ENCODE assay signal across 25 cellular contexts in genomic region chr2:27596627-27597026, GRCh38. TPM values are rescaled to one million over a fixed set of nuclear protein-coding genes. Genes with fewer than 3 reads are reported as not detected.
DNase-seq lines count a peak whose midpoint lies in the region; ATAC-seq and TF ChIP-seq lines count a peak whose summit lies in the region.
"Had no signal": no experiment of that assay in that cellular context is flagged by ENCODE, and none has a peak within 500 bp of the region (broad histone marks: within the 10 kb centered on the region; RNA-seq: fewer than 3 reads in every experiment).

No MANE protein-coding gene starts in this region.

- dilution Hi-C loops in mammary epithelial cell (cut with HindIII; ENCODE audit: low sequenced_read_pairs): loop anchor here (5.0 kb wide), 1 partner anchor 41 kb away; no protein-coding TSS in a partner anchor

- DNase-seq in mammary epithelial cell (peak; percentile 21), MCF 10A (ENCODE audit: unreplicated experiment) (no peak), LNCaP clone FGC (ENCODE audit: low read depth) (peak; percentile 67), endodermal cell (no peak)
- DNase-seq in stimulated activated effector memory CD8-positive, alpha-beta T cell treated with anti-CD3 and anti-CD28 coated beads, Interleukin-12 subunit alpha, Interleukin-12 subunit beta, amount 100 ng/mL, for 72 hours (ENCODE audit: low spot score in 2 of 2): no peak
- DNase-seq: DMS153; erythroblast; gastrocnemius medialis; left colon; mesendoderm; NCI-H1694; NCI-H526; RPMI8226; SK-N-SH; spleen; stimulated activated CD4-positive, alpha-beta T cell treated with anti-CD3 and anti-CD28 coated beads, Interleukin-2, amount 100 ng/mL, for 48 hours had no signal

- H3K4me2 ChIP-seq in mammary epithelial cell (ENCODE audit: insufficient read depth, low read depth, low read length): no peak overlapping the region
- H3K4me2 ChIP-seq: hepatocyte, KMS-11, SK-N-SH had no signal

- H3K27me3 Mint-ChIP-seq in MCF 10A (ENCODE audit: insufficient read depth, unreplicated experiment) (no peaks in the 10 kb centered on the region), endodermal cell (ENCODE audit: insufficient read depth) (no peaks in the 10 kb centered on the region)
- H3K27me3 Mint-ChIP-seq: stimulated activated memory B cell treated with anti-CD40 and anti-IgM and Interleukin-4, amounts not matched to agents 10 μg/mL and 1 μg/mL and 100 μg/mL, for 72 hours had no signal

- no TSS peak for BruUV-seq in mammary epithelial cell (replicated peaks; lab: Mats Ljungman, UMichigan)
- BruUV-seq in MCF 10A (replicated peaks; lab: Mats Ljungman, UMichigan): no TSS peak

- in situ Hi-C loops in mammary epithelial cell (cut with MboI; ENCODE audit: low sequenced_read_pairs in 2 of 2): no loop called here

- no peak overlapping the region for H3K9ac ChIP-seq in mammary epithelial cell (ENCODE audit: insufficient read depth, low read length)
- H3K9ac ChIP-seq in endodermal cell (ENCODE audit: extremely low read depth, low read length, poor library complexity, severe bottlenecking): no peak overlapping the region
- H3K9ac ChIP-seq: KMS-11, SK-N-SH had no signal

- POLR2A ChIA-PET in MCF 10A (lab: Yijun Ruan, JAX): interaction anchor here (0.6 to 1.2 kb wide), 2 partner anchors 7 to 14 kb away, joined by 4 read pairs; partner anchors contain the start of gene ZNF512

- TF ChIP-seq CTCF in mammary epithelial cell (conservative IDR thresholded peaks at IDR 0.05 in 1 of 2, IDR thresholded peaks at IDR 0.05 in 1 of 2; ENCODE audit: extremely low read depth in 1 of 2, insufficient read depth in 1 of 2, low read depth in 1 of 2, low read length in 2 of 2) (no peak), MCF 10A (IDR thresholded peaks at IDR 0.05; ENCODE audit: unreplicated experiment) (no peak), LNCaP clone FGC (IDR thresholded peaks at IDR 0.05; ENCODE audit: control insufficient read depth, extremely low read depth, insufficient read depth) (no peak), endodermal cell (conservative IDR thresholded peaks at IDR 0.05) (no peak)

- H3K4me3 ChIP-seq in mammary epithelial cell (replicated peaks in 1 of 3; ENCODE audit: insufficient read depth in 1 of 3, low read depth in 2 of 3, low read length in 3 of 3) (no peak overlapping the region), LNCaP clone FGC (ENCODE audit: low read depth, low read length) (peak overlapping the region; percentile 40), endodermal cell (ENCODE audit: low read length) (peak overlapping the region; percentile 45)
- H3K4me3 ChIP-seq: gastrocnemius medialis, hepatocyte, spleen, thoracic aorta, vagina had no signal

- H3K9me3 ChIP-seq in mammary epithelial cell (replicated peaks; ENCODE audit: insufficient read depth, low read length) (no peaks in the 10 kb centered on the region), endodermal cell (ENCODE audit: control insufficient read depth, low read length) (peaks cover 53% of the 10 kb centered on the region)
- H3K9me3 ChIP-seq: SK-N-SH had no signal

- no peak for ATAC-seq in stimulated activated effector memory CD8-positive, alpha-beta T cell treated with anti-CD3 and anti-CD28 coated beads, Interleukin-12 subunit alpha, Interleukin-12 subunit beta, amount 100 ng/mL, for 72 hours
- ATAC-seq in HG03460 (IDR thresholded peaks at IDR 0.05; ENCODE audit: unreplicated experiment) (no peak), GM19351 (IDR thresholded peaks at IDR 0.05; ENCODE audit: unreplicated experiment) (no peak), HG02970 (IDR thresholded peaks at IDR 0.05; ENCODE audit: low FRiP score, unreplicated experiment) (no peak)
- ATAC-seq: gastrocnemius medialis; left colon; stimulated activated memory B cell treated with anti-CD40 and anti-IgM and Interleukin-4, amounts not matched to agents 10 μg/mL and 1 μg/mL and 100 μg/mL, for 72 hours had no signal

- H3K27ac ChIP-seq in mammary epithelial cell (ENCODE audit: insufficient read depth, low read depth, low read length) (no peak overlapping the region), endodermal cell (ENCODE audit: low read depth, low read length) (no peak overlapping the region)
- H3K27ac ChIP-seq: gastrocnemius medialis, hepatocyte, KMS-11, spleen, thoracic aorta, vagina had no signal

- H3K27ac Mint-ChIP-seq in MCF 10A (ENCODE audit: low read depth, unreplicated experiment): no peak overlapping the region
- H3K27ac Mint-ChIP-seq in endodermal cell: no peak overlapping the region
- peak overlapping the region; percentile 60 for H3K27ac Mint-ChIP-seq in stimulated activated effector memory CD8-positive, alpha-beta T cell treated with anti-CD3 and anti-CD28 coated beads, Interleukin-12 subunit alpha, Interleukin-12 subunit beta, amount 100 ng/mL, for 72 hours
- H3K27ac Mint-ChIP-seq: stimulated activated memory B cell treated with anti-CD40 and anti-IgM and Interleukin-4, amounts not matched to agents 10 μg/mL and 1 μg/mL and 100 μg/mL, for 72 hours had no signal

- CTCF ChIA-PET in mammary epithelial cell (lab: Charles Lee; ENCODE audit: low non-redundant PET) (no interaction called here), MCF 10A (lab: Yijun Ruan, JAX) (no interaction called here)

- no peaks in the 10 kb centered on the region for H3K4me1 ChIP-seq in mammary epithelial cell (ENCODE audit: insufficient read depth, low read length)
- no peaks in the 10 kb centered on the region for H3K4me1 ChIP-seq in endodermal cell (ENCODE audit: control insufficient read depth, insufficient read depth, low read length)
- H3K4me1 ChIP-seq: vagina had no signal

- H3K9me3 Mint-ChIP-seq in MCF 10A (ENCODE audit: unreplicated experiment) (no peaks in the 10 kb centered on the region), endodermal cell (peaks cover 53% of the 10 kb centered on the region)
- H3K9me3 Mint-ChIP-seq in stimulated activated effector memory CD8-positive, alpha-beta T cell treated with anti-CD3 and anti-CD28 coated beads, Interleukin-12 subunit alpha, Interleukin-12 subunit beta, amount 100 ng/mL, for 72 hours: peaks cover 6% of the 10 kb centered on the region

- intact Hi-C loops in mammary epithelial cell (cut with micrococcal nuclease) (no loop called here), MCF 10A (cut with micrococcal nuclease) (no loop called here)

- peaks cover 90% of the 10 kb centered on the region for H3K79me2 ChIP-seq in mammary epithelial cell (ENCODE audit: insufficient read depth, low read length)

- WGBS in mammary epithelial cell (ENCODE audit: low coverage, missing lambda C conversion rate): 100% methylated on average over 1 of the region's 1 CpG
- 75% methylated on average over 1 of the region's 1 CpG; no CpG with 5 or more reads in 1 of the 2 experiments for WGBS in endodermal cell (ENCODE audit: insufficient coverage in 1 of 2, insufficient read length in 1 of 2), 2 experiments

- H4K20me1 ChIP-seq in mammary epithelial cell (ENCODE audit: insufficient read depth, low read length): no peaks in the 10 kb centered on the region

- H3K27me3 ChIP-seq in mammary epithelial cell (ENCODE audit: insufficient read depth, low read length): no peaks in the 10 kb centered on the region
- no peaks in the 10 kb centered on the region for H3K27me3 ChIP-seq in endodermal cell (ENCODE audit: control insufficient read depth, insufficient read depth, low read length, poor library complexity, severe bottlenecking)
- H3K27me3 ChIP-seq: gastrocnemius medialis, hepatocyte, spleen, vagina had no signal

- H3K36me3 Mint-ChIP-seq in MCF 10A (ENCODE audit: insufficient read depth, unreplicated experiment) (peaks cover 62% of the 10 kb centered on the region), endodermal cell (ENCODE audit: low read depth) (peaks cover 78% of the 10 kb centered on the region)
- peaks cover 69% of the 10 kb centered on the region for H3K36me3 Mint-ChIP-seq in stimulated activated effector memory CD8-positive, alpha-beta T cell treated with anti-CD3 and anti-CD28 coated beads, Interleukin-12 subunit alpha, Interleukin-12 subunit beta, amount 100 ng/mL, for 72 hours

- H3K4me1 Mint-ChIP-seq in MCF 10A (ENCODE audit: insufficient read depth, unreplicated experiment) (no peaks in the 10 kb centered on the region), endodermal cell (no peaks in the 10 kb centered on the region)
- H3K4me1 Mint-ChIP-seq in stimulated activated effector memory CD8-positive, alpha-beta T cell treated with anti-CD3 and anti-CD28 coated beads, Interleukin-12 subunit alpha, Interleukin-12 subunit beta, amount 100 ng/mL, for 72 hours: peaks cover 45% of the 10 kb centered on the region

- peaks cover 9% of the 10 kb centered on the region for H3K36me3 ChIP-seq in mammary epithelial cell (ENCODE audit: insufficient read depth, low read length)
- H3K36me3 ChIP-seq in endodermal cell (ENCODE audit: control insufficient read depth, insufficient read depth, low read length): peaks cover 49% of the 10 kb centered on the region

- H2AFZ ChIP-seq in mammary epithelial cell (ENCODE audit: low read depth, low read length): no peak overlapping the region
- H2AFZ ChIP-seq: hepatocyte had no signal

- H3K4me3 Mint-ChIP-seq in MCF 10A (ENCODE audit: unreplicated experiment) (no peak overlapping the region), endodermal cell (no peak overlapping the region)
- H3K4me3 Mint-ChIP-seq in stimulated activated effector memory CD8-positive, alpha-beta T cell treated with anti-CD3 and anti-CD28 coated beads, Interleukin-12 subunit alpha, Interleukin-12 subunit beta, amount 100 ng/mL, for 72 hours: no peak overlapping the region
- H3K4me3 Mint-ChIP-seq: CD14-positive monocyte; stimulated activated memory B cell treated with anti-CD40 and anti-IgM and Interleukin-4, amounts not matched to agents 10 μg/mL and 1 μg/mL and 100 μg/mL, for 72 hours had no signal

RNA-seq across cellular contexts. Expression of gene ZNF512, which starts 13.8 kb away (rescaled TPM):
- total RNA-seq in mammary epithelial cell (10 to 100 TPM; 13.7 to 17.2 TPM), MCF 10A (2022) (19.9 and 25.5 TPM in 2 replicates), endodermal cell (10 to 100 TPM; 29.3 to 36.7 TPM)
- polyA plus RNA-seq in mammary epithelial cell: 8.6 TPM
- polyA minus RNA-seq in mammary epithelial cell: 11.6 TPM
- 54.7 TPM for polyA plus RNA-seq in endodermal cell (2013, experiment 1 of 2)
- 46.2 TPM for polyA plus RNA-seq in endodermal cell (2013, experiment 2 of 2)

RNA-seq across cellular contexts. Expression of gene CCDC121, which starts 32.2 kb away (rescaled TPM):
- total RNA-seq in mammary epithelial cell: 1 to 10 TPM; 1.2 to 1.9 TPM
- 1.0 TPM for polyA plus RNA-seq in mammary epithelial cell
- polyA minus RNA-seq in mammary epithelial cell: not detected
- total RNA-seq in MCF 10A (2022): 0.61 and 2.3 TPM in 2 replicates
- total RNA-seq in endodermal cell: 1 to 10 TPM; 4.6 to 5.3 TPM
- polyA plus RNA-seq in endodermal cell (2013, experiment 1 of 2): 6.3 TPM
- polyA plus RNA-seq in endodermal cell (2013, experiment 2 of 2): 5.4 TPM

RNA-seq across cellular contexts. Expression of gene GPN1, which starts 32.2 kb away (rescaled TPM):
- total RNA-seq in mammary epithelial cell: 10 to 100 TPM; 42.9 to 46.8 TPM
- 64.0 TPM for polyA plus RNA-seq in mammary epithelial cell
- polyA minus RNA-seq in mammary epithelial cell: 75.2 TPM
- total RNA-seq in MCF 10A (2022): 28.6 and 30.5 TPM in 2 replicates
- 10 to 100 TPM; 49.6 to 51.5 TPM for total RNA-seq in endodermal cell
- polyA plus RNA-seq in endodermal cell (2013, experiment 1 of 2): 57.9 TPM
- 56.3 TPM for polyA plus RNA-seq in endodermal cell (2013, experiment 2 of 2)

Comparison
In these comparisons a context has a peak if more than half of its experiments do, and no peak if none do; other contexts are left out.
1. DNase-seq: peak in mammary epithelial cell (single experiment) and LNCaP clone FGC (single experiment); none in MCF 10A (single experiment), endodermal cell (single experiment) and stimulated activated effector memory CD8-positive, alpha-beta T cell treated with anti-CD3 and anti-CD28 coated beads, Interleukin-12 subunit alpha, Interleukin-12 subunit beta, amount 100 ng/mL, for 72 hours (0 of 2).
2. H3K4me3 ChIP-seq: peak in LNCaP clone FGC (single experiment) and endodermal cell (single experiment); none in mammary epithelial cell (0 of 3).